ENCODE assay signal across 1 cellular context in the genomic region with DNA sequence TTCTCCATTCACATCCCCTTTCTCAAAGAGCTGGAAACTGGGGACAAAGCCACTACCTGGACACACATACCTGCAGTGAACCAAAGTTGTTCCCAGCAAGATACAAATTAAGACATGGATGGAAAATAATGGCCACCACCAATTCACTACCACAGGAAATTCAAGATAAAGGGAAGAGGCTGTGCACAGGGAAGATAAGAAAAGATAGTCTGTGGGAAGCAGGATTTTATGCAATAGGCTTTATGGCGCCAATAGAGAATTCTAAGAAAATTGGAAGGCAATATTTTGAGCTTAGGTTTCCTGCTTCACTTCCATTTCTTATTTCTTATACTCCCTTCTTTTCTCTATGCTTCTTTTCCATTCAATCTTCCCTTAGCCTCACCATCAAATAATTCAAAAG.
TF ChIP-seq lines count a peak whose summit lies in the region.

No MANE protein-coding gene starts in this region.

TF ChIP-seq in GM23338, 12 proteins besides CTCF, POLR2A, EP300 and RAD21 (continued from another document):
- no peak for TF ChIP-seq ZNF462 (CRISPR knock-in tag; IDR thresholded peaks at IDR 0.05)
TF ChIP-seq in GM23338: peak in this region for 0.
